8 cellular contexts compared by ENCODE assay signal in genomic region chr18:2932247-2933181, GRCh38.
A peak's percentile ranks its signal among the peaks of the same experiment; 100 is the strongest.
DNase-seq lines count a peak whose midpoint lies in the region; ATAC-seq, FAIRE-seq and TF ChIP-seq lines count a peak whose summit lies in the region.

No MANE protein-coding gene starts in this region.

- H3K27me3 ChIP-seq in KMS-11 (ENCODE audit: insufficient read depth, low read depth) (no peaks in the 10 kb centered on the region), bronchial epithelial cell (ENCODE audit: control insufficient read depth, insufficient read depth, low read length) (no peaks in the 10 kb centered on the region), suprapubic skin (no peaks in the 10 kb centered on the region)

- 62% methylated on average over 10 of the region's 10 CpGs for WGBS in suprapubic skin

- H4K20me1 ChIP-seq in KMS-11 (ENCODE audit: insufficient read depth) = no peaks in the 10 kb centered on the region

- FAIRE-seq in bronchial epithelial cell (lab: Jason Lieb, UNC) = no peak

- no peak for ATAC-seq in HG02970 (IDR thresholded peaks at IDR 0.05; ENCODE audit: low FRiP score, unreplicated experiment)

- TF ChIP-seq POLR2A in suprapubic skin (IDR thresholded peaks at IDR 0.05) = no peak

- H3K79me2 ChIP-seq in KMS-11 (ENCODE audit: insufficient read depth, low read depth) = no peaks in the 10 kb centered on the region

- H3K27ac ChIP-seq in KMS-11 (no peak overlapping the region), suprapubic skin (no peak overlapping the region)

- DNase-seq in stimulated activated CD4-positive, alpha-beta T cell treated with anti-CD3 and anti-CD28 coated beads, Interleukin-2, amount 100 ng/mL, for 4 hours (ENCODE audit: low read depth) = peak; percentile 44
- no peak for DNase-seq in stimulated activated CD4-positive, alpha-beta T cell treated with anti-CD3 and anti-CD28 coated beads, Interleukin-4, amount 100 ng/mL, for 4 hours
- DNase-seq in RPMI7951 (ENCODE audit: low read depth) (peak; percentile 52), bronchial epithelial cell (ENCODE audit: low read depth) (peak; percentile 54), kidney glomerular epithelial cell (lab: John Stamatoyannopoulos, UW) (peak; percentile 43), suprapubic skin (ENCODE audit: low spot score in 2 of 2) (no peak)

- TF ChIP-seq EP300 in suprapubic skin (IDR thresholded peaks at IDR 0.05) = no peak

- H3K4me2 ChIP-seq in KMS-11 = no peak overlapping the region

- H3K36me3 ChIP-seq in KMS-11 (ENCODE audit: insufficient read depth) (no peaks in the 10 kb centered on the region), bronchial epithelial cell (ENCODE audit: control insufficient read depth, insufficient read depth, low read length) (no peaks in the 10 kb centered on the region), suprapubic skin (peaks cover 44% of the 10 kb centered on the region)

- no peak overlapping the region for H2AFZ ChIP-seq in KMS-11 (ENCODE audit: low read depth)

- no peaks in the 10 kb centered on the region for H3K9me3 ChIP-seq in suprapubic skin

- peak; percentile 87 for TF ChIP-seq CTCF in KMS-11 (conservative IDR thresholded peaks at IDR 0.05; ENCODE audit: low read depth, low read length)
- TF ChIP-seq CTCF in bronchial epithelial cell (IDR thresholded peaks at IDR 0.05; ENCODE audit: insufficient read depth, low read length, severe bottlenecking) = peak; percentile 38
- peak; percentile 57 to 74 for TF ChIP-seq CTCF in suprapubic skin (IDR thresholded peaks at IDR 0.05)

- H3K4me3 ChIP-seq in KMS-11 (IDR thresholded peaks at IDR 0.05; ENCODE audit: insufficient read depth, low read depth, low read length) (no peak overlapping the region), bronchial epithelial cell (ENCODE audit: low read depth, low read length) (no peak overlapping the region), suprapubic skin (no peak overlapping the region)

- peaks cover 3% of the 10 kb centered on the region for H3K4me1 ChIP-seq in KMS-11 (ENCODE audit: low read depth, poor library complexity, severe bottlenecking)
- no peaks in the 10 kb centered on the region for H3K4me1 ChIP-seq in suprapubic skin

- no peak overlapping the region for H3K9ac ChIP-seq in KMS-11

Comparison
In these comparisons a context has a peak if more than half of its experiments do, and no peak if none do; other contexts are left out.
1. DNase-seq: peak in stimulated activated CD4-positive, alpha-beta T cell treated with anti-CD3 and anti-CD28 coated beads, Interleukin-2, amount 100 ng/mL, for 4 hours (single experiment), RPMI7951 (single experiment), bronchial epithelial cell (single experiment) and kidney glomerular epithelial cell (single experiment); none in stimulated activated CD4-positive, alpha-beta T cell treated with anti-CD3 and anti-CD28 coated beads, Interleukin-4, amount 100 ng/mL, for 4 hours (0 of 2) and suprapubic skin (0 of 2).
2. Peak in every context shown above with its lines, with median percentiles within 50 percentile points of each other: CTCF ChIP-seq.